ENCODE assay signal across 8 cellular contexts in genomic region chr4:146481246-146481645, GRCh38.
"Had no signal": no experiment of that assay in that cellular context is flagged by ENCODE, and none has a peak within 500 bp of the region (broad histone marks: within the 10 kb centered on the region; RNA-seq: fewer than 3 reads in every experiment).

No MANE protein-coding gene starts in this region.

- H3K4me3 ChIP-seq: GM23248, HAP-1 had no signal

- H2AFZ ChIP-seq: GM23248 had no signal

- H3K4me3 Mint-ChIP-seq: H9, HFFc6 had no signal

- H3K27ac ChIP-seq: GM23248 had no signal

- H3K27ac Mint-ChIP-seq: HFFc6 had no signal

- ATAC-seq: HCT116 had no signal

- H3K4me1 Mint-ChIP-seq: H9 had no signal

- DNase-seq: GM23248, GOT3, H7, H9, HCEC 1CT, HFFc6 had no signal

- H3K9me3 ChIP-seq: HAP-1 had no signal

- H3K36me3 ChIP-seq: HAP-1 had no signal

- H3K9ac ChIP-seq: GM23248 had no signal
